In the genomic region with DNA sequence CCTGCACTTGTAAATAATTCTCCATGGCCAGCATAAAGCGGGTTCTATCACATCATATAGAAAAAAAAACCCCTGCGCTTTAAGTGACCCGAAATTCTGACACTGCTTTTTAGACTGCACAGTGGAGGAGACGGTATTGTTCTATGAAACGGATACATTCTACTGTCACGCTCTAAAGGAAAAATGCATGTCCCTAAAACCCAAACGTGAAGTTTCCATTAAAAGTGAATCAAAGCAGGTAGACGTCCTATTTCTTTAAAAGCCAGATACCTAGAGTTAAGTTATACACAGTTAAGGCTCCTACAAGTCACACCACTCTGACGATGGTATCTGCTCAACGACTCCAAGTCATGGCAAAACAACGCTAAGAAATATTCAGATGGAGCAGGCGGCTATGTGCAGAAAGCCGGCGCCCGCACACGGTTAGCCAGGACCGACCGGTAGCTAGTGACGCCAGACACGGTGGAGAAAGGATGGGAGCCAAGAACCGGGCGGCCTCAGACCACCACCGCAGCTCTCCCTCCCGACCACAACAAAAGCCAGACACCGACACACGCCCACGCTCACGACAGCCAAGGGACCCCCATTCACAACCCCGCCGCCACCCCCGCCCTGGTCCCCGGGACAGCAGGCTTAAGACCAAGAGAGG, we compare ENCODE assay signal across 8 cellular contexts. TPM values are rescaled to one million over a fixed set of nuclear protein-coding genes. Genes with fewer than 3 reads are reported as not detected.
DNase-seq lines count a peak whose midpoint lies in the region; ATAC-seq and TF ChIP-seq lines count a peak whose summit lies in the region.

No MANE protein-coding gene starts in this region.

- TF ChIP-seq POLR2A in vagina (IDR thresholded peaks at IDR 0.05) = no peak

- H3K4me3 ChIP-seq in A673 (ENCODE audit: low read depth, low read length, poor library complexity, severe bottlenecking) = peak overlapping the region; percentile 88
- H3K4me3 ChIP-seq in effector memory CD4-positive, alpha-beta T cell (ENCODE audit: insufficient read depth, low read depth, low read length, poor library complexity, severe bottlenecking) = peak overlapping the region; percentile 86
- peak overlapping the region; percentile 94 for H3K4me3 ChIP-seq in mononuclear cell (ENCODE audit: low read length)
- peak overlapping the region; percentile 98 to 99 for H3K4me3 ChIP-seq in vagina

- TF ChIP-seq CTCF in A673 (conservative IDR thresholded peaks at IDR 0.05; ENCODE audit: low read depth, low read length) = no peak
- TF ChIP-seq CTCF in vagina (IDR thresholded peaks at IDR 0.05) = no peak

- POLR2A ChIA-PET in A673 (lab: Charles Lee; ENCODE audit: low non-redundant PET) = no interaction called here

- H3K36me3 ChIP-seq in A673 (ENCODE audit: insufficient read depth, low read length, poor library complexity, severe bottlenecking) (peaks cover 27% of the 10 kb centered on the region), vagina (peaks cover 0 to 26% of the 10 kb centered on the region in 2 donors)
- peaks cover 28% of the 10 kb centered on the region for H3K36me3 ChIP-seq in effector memory CD4-positive, alpha-beta T cell (ENCODE audit: control insufficient read depth, insufficient read depth, low read length)

- DNase-seq in A673 (ENCODE audit: low spot score) (peak; percentile 23), vagina (ENCODE audit: extremely low spot score in 2 of 2) (no peak)
- DNase-seq in effector memory CD4-positive, alpha-beta T cell = peak in 2 of 3 donors; percentile 46 to 53
- no peak for DNase-seq in stimulated activated CD4-positive, alpha-beta T cell treated with anti-CD3 and anti-CD28 coated beads, Interleukin-4, amount 100 ng/mL, for 24 hours

- H3K27ac ChIP-seq in A673 (ENCODE audit: low read depth, low read length, poor library complexity, severe bottlenecking) = peak overlapping the region; percentile 100
- H3K27ac ChIP-seq in effector memory CD4-positive, alpha-beta T cell (ENCODE audit: insufficient read depth, low read length, poor library complexity, severe bottlenecking) = peak overlapping the region; percentile 98
- H3K27ac ChIP-seq in vagina = peak overlapping the region; percentile 99

- CTCF ChIA-PET in A673 (lab: Charles Lee) = no interaction called here

- H3K9me3 ChIP-seq in A673 (ENCODE audit: low read depth, low read length, poor library complexity, severe bottlenecking) (no peaks in the 10 kb centered on the region), mononuclear cell (ENCODE audit: low read depth, low read length) (no peaks in the 10 kb centered on the region), vagina (no peaks in the 10 kb centered on the region)
- no peaks in the 10 kb centered on the region for H3K9me3 ChIP-seq in effector memory CD4-positive, alpha-beta T cell (ENCODE audit: control insufficient read depth, low read length)

- no TSS peak for BruUV-seq in A673 (replicated peaks; lab: Mats Ljungman, UMichigan)

- H3K27me3 ChIP-seq in A673 (replicated peaks; ENCODE audit: insufficient read depth, low read depth, low read length, poor library complexity) (no peaks in the 10 kb centered on the region), mononuclear cell (ENCODE audit: insufficient read depth, low read length) (no peaks in the 10 kb centered on the region), vagina (no peaks in the 10 kb centered on the region)
- no peaks in the 10 kb centered on the region for H3K27me3 ChIP-seq in effector memory CD4-positive, alpha-beta T cell (replicated peaks; ENCODE audit: control insufficient read depth, insufficient read depth, low read length, poor library complexity, severe bottlenecking)

- intact Hi-C loops in A673 (cut with micrococcal nuclease; ENCODE audit: unreplicated experiment) (no loop called here), vagina (cut with DNase I) (no loop called here)

- H3K4me1 ChIP-seq in A673 (ENCODE audit: insufficient read depth, low read length, poor library complexity, severe bottlenecking) (peaks cover 20% of the 10 kb centered on the region), mononuclear cell (ENCODE audit: insufficient read depth, low read length) (peaks cover 28% of the 10 kb centered on the region), vagina (peaks cover 60% of the 10 kb centered on the region)
- peaks cover 16% of the 10 kb centered on the region for H3K4me1 ChIP-seq in effector memory CD4-positive, alpha-beta T cell (ENCODE audit: control insufficient read depth, insufficient read depth, low read length, poor library complexity, severe bottlenecking)

- ATAC-seq in GM18502 (IDR thresholded peaks at IDR 0.05; ENCODE audit: poor library complexity, unreplicated experiment) = peak; percentile 25
- ATAC-seq in HG03095 (IDR thresholded peaks at IDR 0.05; ENCODE audit: unreplicated experiment) = peak; percentile 6
- peak; percentile 55 for ATAC-seq in SK-N-SH treated with all-trans-retinoic acid at 6 μM for 48 hours

TF ChIP-seq in SK-N-SH treated with all-trans-retinoic acid at 6 μM for 48 hours, 23 proteins besides CTCF, POLR2A, EP300 and RAD21:
- TF ChIP-seq ZFP3 (CRISPR knock-in tag; IDR thresholded peaks at IDR 0.05) (no peak), ZNF8 (CRISPR knock-in tag; IDR thresholded peaks at IDR 0.05) (no peak), ARNTL (CRISPR knock-in tag; IDR thresholded peaks at IDR 0.05; ENCODE audit: borderline replicate concordance, low read depth) (no peak)
- TF ChIP-seq, protein P1, sequence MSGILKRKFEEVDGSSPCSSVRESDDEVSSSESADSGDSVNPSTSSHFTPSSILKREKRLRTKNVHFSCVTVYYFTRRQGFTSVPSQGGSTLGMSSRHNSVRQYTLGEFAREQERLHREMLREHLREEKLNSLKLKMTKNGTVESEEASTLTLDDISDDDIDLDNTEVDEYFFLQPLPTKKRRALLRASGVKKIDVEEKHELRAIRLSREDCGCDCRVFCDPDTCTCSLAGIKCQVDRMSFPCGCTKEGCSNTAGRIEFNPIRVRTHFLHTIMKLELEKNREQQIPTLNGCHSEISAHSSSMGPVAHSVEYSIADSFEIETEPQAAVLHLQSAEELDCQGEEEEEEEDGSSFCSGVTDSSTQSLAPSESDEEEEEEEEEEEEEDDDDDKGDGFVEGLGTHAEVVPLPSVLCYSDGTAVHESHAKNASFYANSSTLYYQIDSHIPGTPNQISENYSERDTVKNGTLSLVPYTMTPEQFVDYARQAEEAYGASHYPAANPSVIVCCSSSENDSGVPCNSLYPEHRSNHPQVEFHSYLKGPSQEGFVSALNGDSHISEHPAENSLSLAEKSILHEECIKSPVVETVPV (CRISPR knock-in tag; IDR thresholded peaks at IDR 0.05) = no peak

RNA-seq across cellular contexts. Expression of a gene that starts 0.8 kb away (rescaled TPM):
- total RNA-seq in A673 (2021) (409 and 465 TPM in 2 replicates), mononuclear cell (229 TPM), vagina (147 TPM)

RNA-seq across cellular contexts. Expression of a gene that starts 49.9 kb away (rescaled TPM):
- total RNA-seq in A673 (2021) = 227 and 233 TPM in 2 replicates
- 173 TPM for total RNA-seq in mononuclear cell
- total RNA-seq in vagina = 56.2 TPM

Comparison
In these comparisons a context has a peak if more than half of its experiments do, and no peak if none do; other contexts are left out.
1. DNase-seq: peak in A673 (single experiment) and effector memory CD4-positive, alpha-beta T cell (2 of 3); none in vagina (0 of 2) and stimulated activated CD4-positive, alpha-beta T cell treated with anti-CD3 and anti-CD28 coated beads, Interleukin-4, amount 100 ng/mL, for 24 hours (single experiment).
2. Peak in every context shown above with its lines, with median percentiles within 50 percentile points of each other: H3K27ac ChIP-seq, H3K4me3 ChIP-seq and ATAC-seq.